In genomic region chr4:119587796-119588195, GRCh38 we compare ENCODE assay signal across 23 cellular contexts.
"Had no signal": no experiment of that assay in that cellular context is flagged by ENCODE, and none has a peak within 500 bp of the region (broad histone marks: within the 10 kb centered on the region; RNA-seq: fewer than 3 reads in every experiment).

No MANE protein-coding gene starts in this region.

- H3K27me3 ChIP-seq: adrenal gland, neutrophil, pancreas, stomach, suprapubic skin, tibial nerve had no signal

- ATAC-seq: activated CD4-positive, alpha-beta T cell treated with anti-CD3 and anti-CD28 coated beads for 36 hours; left ventricle myocardium superior; pancreas; right cardiac atrium; stimulated activated effector memory CD8-positive, alpha-beta T cell treated with anti-CD3 and anti-CD28 coated beads, Interleukin-12 subunit alpha, Interleukin-12 subunit beta, amount 100 ng/mL, for 72 hours had no signal

- DNase-seq: activated B cell treated with CpG ODN at 0.5 μM for 24 hours; activated CD4-positive, alpha-beta T cell treated with anti-CD3 and anti-CD28 coated beads for 36 hours; activated CD4-positive, alpha-beta T cell treated with anti-CD3 and anti-CD28 coated beads, Interleukin-2, amount 50 U/mL, for 4 hours; activated CD8-positive, alpha-beta memory T cell treated with anti-CD3 and anti-CD28 coated beads for 24 hours; activated CD8-positive, alpha-beta memory T cell treated with anti-CD3 and anti-CD28 coated beads, Interleukin-2, amount 50 U/mL, for 4 hours; activated naive CD4-positive, alpha-beta T cell; activated T-cell treated with anti-CD3 and anti-CD28 coated beads, Interleukin-2, amount 50 U/mL, for 24 hours; adrenal gland; central memory CD4-positive, alpha-beta T cell; effector memory CD4-positive, alpha-beta T cell; head of caudate nucleus; hypothalamus; left ventricle myocardium superior; mammary epithelial cell; pancreas; right cardiac atrium; small intestine; stimulated activated CD4-positive, alpha-beta T cell treated with anti-CD3 and anti-CD28 coated beads, Interleukin-2, amount 100 ng/mL, for 24 hours; stomach had no signal

- H3K4me1 ChIP-seq: suprapubic skin had no signal

- H3K27ac ChIP-seq: adrenal gland, neutrophil, pancreas, suprapubic skin, tibial nerve had no signal

- H3K9me3 ChIP-seq: adrenal gland, neutrophil, pancreas, stomach, suprapubic skin, tibial nerve had no signal

- H3K4me3 ChIP-seq: adrenal gland, pancreas, stomach, suprapubic skin, tibial nerve had no signal

- H3K36me3 ChIP-seq: adrenal gland, neutrophil, pancreas, suprapubic skin had no signal
